ENCODE assay signal across 2 cellular contexts in the genomic region with DNA sequence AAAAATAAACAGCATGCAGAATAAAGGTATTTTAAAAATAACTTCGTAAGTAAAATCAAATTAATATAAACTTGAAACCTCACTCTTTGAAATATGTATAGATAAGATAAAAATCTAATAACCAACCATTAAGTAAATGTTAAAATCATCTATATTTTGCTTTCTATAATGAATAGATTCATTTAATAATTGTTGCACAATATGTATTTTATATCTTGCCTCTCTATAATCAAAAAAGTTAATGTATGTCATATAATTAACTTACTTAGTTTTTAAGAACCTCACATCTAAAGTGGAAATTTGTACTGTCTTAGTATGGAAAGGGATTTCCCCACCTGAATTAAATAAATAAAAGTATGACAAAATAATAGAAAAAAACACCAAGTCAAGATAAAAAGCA.
TF ChIP-seq lines count a peak whose summit lies in the region.

No MANE protein-coding gene starts in this region.

TF ChIP-seq in IMR-90, 13 proteins besides CTCF, POLR2A, EP300 and RAD21:
- TF ChIP-seq CEBPB (IDR thresholded peaks at IDR 0.05; ENCODE audit: low read depth, low read length) (peak; percentile 30; the same call in 1 of the 2 replicates), USF2 (IDR thresholded peaks at IDR 0.05; ENCODE audit: low read depth, low read length) (no peak), RFX5 (IDR thresholded peaks at IDR 0.05; ENCODE audit: low read depth, low read length) (no peak), NFE2L2 (IDR thresholded peaks at IDR 0.05; ENCODE audit: low read depth, low read length) (no peak), RCOR1 (IDR thresholded peaks at IDR 0.05; ENCODE audit: insufficient replicate concordance, low read length) (no peak), FOS (IDR thresholded peaks at IDR 0.05; ENCODE audit: low read depth, low read length) (no peak)
- TF ChIP-seq, protein P1, sequence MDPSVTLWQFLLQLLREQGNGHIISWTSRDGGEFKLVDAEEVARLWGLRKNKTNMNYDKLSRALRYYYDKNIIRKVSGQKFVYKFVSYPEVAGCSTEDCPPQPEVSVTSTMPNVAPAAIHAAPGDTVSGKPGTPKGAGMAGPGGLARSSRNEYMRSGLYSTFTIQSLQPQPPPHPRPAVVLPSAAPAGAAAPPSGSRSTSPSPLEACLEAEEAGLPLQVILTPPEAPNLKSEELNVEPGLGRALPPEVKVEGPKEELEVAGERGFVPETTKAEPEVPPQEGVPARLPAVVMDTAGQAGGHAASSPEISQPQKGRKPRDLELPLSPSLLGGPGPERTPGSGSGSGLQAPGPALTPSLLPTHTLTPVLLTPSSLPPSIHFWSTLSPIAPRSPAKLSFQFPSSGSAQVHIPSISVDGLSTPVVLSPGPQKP (IDR thresholded peaks at IDR 0.05; ENCODE audit: borderline replicate concordance, low read depth, low read length): no peak

TF ChIP-seq in K562, 482 proteins besides CTCF, POLR2A, EP300 and RAD21:
- TF ChIP-seq PREB (CRISPR knock-in tag; IDR thresholded peaks at IDR 0.05) (no peak), CEBPG (CRISPR knock-in tag; IDR thresholded peaks at IDR 0.05) (no peak), CEBPG (tag; conservative IDR thresholded peaks at IDR 0.05 in 1 of 2, IDR thresholded peaks at IDR 0.05 in 1 of 2) (peak; percentile 28 to 92; a peak in 3 of 4 replicates), CHAMP1 (IDR thresholded peaks at IDR 0.05) (no peak), CEBPB (tag; IDR thresholded peaks at IDR 0.05) (peak; percentile 63; the same call in 1 of the 2 replicates)
